8 cellular contexts compared by ENCODE assay signal in the genomic region with DNA sequence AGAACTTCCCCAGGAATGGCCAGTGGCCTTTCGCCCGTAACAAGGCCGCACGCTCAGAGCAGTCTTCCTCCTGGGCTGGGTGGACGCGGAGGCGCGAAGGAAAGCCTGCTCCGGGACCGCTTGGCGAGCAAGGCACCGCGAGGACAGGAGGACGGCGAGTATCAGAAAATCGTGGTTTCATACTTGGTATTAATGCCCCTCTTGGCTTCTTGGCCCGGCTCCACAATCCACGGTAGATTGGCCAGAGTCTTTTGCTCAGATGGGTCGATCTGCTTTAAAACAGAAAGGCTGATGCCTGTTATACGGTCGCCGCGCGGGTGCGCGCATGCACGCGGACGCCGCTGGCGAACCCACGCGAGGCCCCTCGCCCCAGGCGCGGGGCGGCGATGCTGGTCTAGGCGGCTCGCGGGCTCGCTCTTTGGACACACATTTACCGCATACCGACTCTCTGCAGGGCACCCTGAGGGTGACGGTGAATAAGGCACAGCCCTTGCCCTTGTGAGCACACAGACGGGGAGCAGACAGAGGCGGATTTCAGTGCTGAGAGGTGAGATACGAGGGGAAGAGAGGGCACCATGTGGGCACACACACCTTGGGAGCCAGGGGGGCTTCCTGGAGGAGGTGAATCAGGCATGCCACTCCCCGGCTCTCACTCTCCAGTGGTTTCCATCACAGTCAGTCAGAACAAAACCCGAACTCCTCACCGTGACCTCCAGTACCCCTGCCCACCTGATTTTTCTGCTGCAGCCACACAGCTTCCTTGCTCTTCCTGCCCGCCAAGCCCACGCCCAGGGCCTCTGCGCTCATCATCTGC.
DNase-seq lines count a peak whose midpoint lies in the region; ATAC-seq and TF ChIP-seq lines count a peak whose summit lies in the region.

No MANE protein-coding gene starts in this region.

- H3K9me3 Mint-ChIP-seq in activated T-cell treated with anti-CD3 and anti-CD28 coated beads, Interleukin-2, amount 50 U/mL, for 4 hours: no peaks in the 10 kb centered on the region
- H3K9me3 Mint-ChIP-seq in glutamatergic neuron (ENCODE audit: unreplicated experiment): peaks cover 1% of the 10 kb centered on the region

- ATAC-seq in HG02623 (IDR thresholded peaks at IDR 0.05; ENCODE audit: unreplicated experiment) (peak; percentile 41), GM18858 (IDR thresholded peaks at IDR 0.05; ENCODE audit: unreplicated experiment) (no peak)
- peak; percentile 24 to 43 for ATAC-seq in activated T-cell treated with anti-CD3 and anti-CD28 coated beads, Interleukin-2, amount 50 U/mL, for 4 hours

- H3K36me3 Mint-ChIP-seq in activated T-cell treated with anti-CD3 and anti-CD28 coated beads, Interleukin-2, amount 50 U/mL, for 4 hours (ENCODE audit: insufficient read depth): no peaks in the 10 kb centered on the region
- no peaks in the 10 kb centered on the region for H3K36me3 Mint-ChIP-seq in glutamatergic neuron (ENCODE audit: unreplicated experiment)

- H3K27me3 Mint-ChIP-seq in activated T-cell treated with anti-CD3 and anti-CD28 coated beads, Interleukin-2, amount 50 U/mL, for 4 hours (ENCODE audit: low read depth): peaks cover 34% of the 10 kb centered on the region
- peaks cover 10% of the 10 kb centered on the region for H3K27me3 Mint-ChIP-seq in glutamatergic neuron (ENCODE audit: unreplicated experiment)

- H3K4me1 Mint-ChIP-seq in activated T-cell treated with anti-CD3 and anti-CD28 coated beads, Interleukin-2, amount 50 U/mL, for 4 hours (ENCODE audit: low read depth): peaks cover 23% of the 10 kb centered on the region
- peaks cover 9% of the 10 kb centered on the region for H3K4me1 Mint-ChIP-seq in glutamatergic neuron (ENCODE audit: low read depth, unreplicated experiment)

- H3K27ac Mint-ChIP-seq in glutamatergic neuron (ENCODE audit: unreplicated experiment): no peak overlapping the region

- peak overlapping the region; percentile 75 for H3K4me3 Mint-ChIP-seq in activated T-cell treated with anti-CD3 and anti-CD28 coated beads, Interleukin-2, amount 50 U/mL, for 4 hours
- H3K4me3 Mint-ChIP-seq in glutamatergic neuron (ENCODE audit: unreplicated experiment): peak overlapping the region; percentile 74

- TF ChIP-seq CTCF in glutamatergic neuron (IDR thresholded peaks at IDR 0.05; ENCODE audit: partially characterized antibody, unreplicated experiment) (no peak), retinal pigment epithelial cell (conservative IDR thresholded peaks at IDR 0.05; ENCODE audit: low read depth, low read length) (no peak)

- peak; percentile 58 for DNase-seq in DMS79 treated with DMSO at 0.1 percent for 48 hours (lab: John Stamatoyannopoulos, UW)
- no peak for DNase-seq in activated T-cell treated with anti-CD3 and anti-CD28 coated beads, Interleukin-2, amount 50 U/mL, for 4 hours
- peak; percentile 48 for DNase-seq in glutamatergic neuron
- no peak for DNase-seq in retinal pigment epithelial cell (ENCODE audit: low read depth)
- no peak for DNase-seq in DMS 273 (lab: John Stamatoyannopoulos, UW; ENCODE audit: unreplicated experiment)
- DNase-seq in GM19240 (ENCODE audit: insufficient read length, low spot score): no peak

- peak overlapping the region; percentile 54 for H3K4me3 ChIP-seq in retinal pigment epithelial cell (ENCODE audit: low read length)

Comparison
In these comparisons a context has a peak if more than half of its experiments do, and no peak if none do; other contexts are left out.
1. DNase-seq: peak in DMS79 treated with DMSO at 0.1 percent for 48 hours (single experiment) and glutamatergic neuron (single experiment); none in activated T-cell treated with anti-CD3 and anti-CD28 coated beads, Interleukin-2, amount 50 U/mL, for 4 hours (single experiment), retinal pigment epithelial cell (single experiment), DMS 273 (single experiment) and GM19240 (single experiment).